13 cellular contexts compared by ENCODE assay signal in genomic region chr12:47218191-47218654, GRCh38.
DNase-seq lines count a peak whose midpoint lies in the region; ATAC-seq, FAIRE-seq and TF ChIP-seq lines count a peak whose summit lies in the region.
"Had no signal": no experiment of that assay in that cellular context is flagged by ENCODE, and none has a peak within 500 bp of the region (broad histone marks: within the 10 kb centered on the region; RNA-seq: fewer than 3 reads in every experiment).

No MANE protein-coding gene starts in this region.

- H3K36me3 Mint-ChIP-seq in activated CD4-positive, alpha-beta memory T cell treated with anti-CD3 and anti-CD28 coated beads for 36 hours = peaks cover 85% of the 10 kb centered on the region
- H3K36me3 Mint-ChIP-seq in natural killer cell = no peaks in the 10 kb centered on the region

- no peak overlapping the region for H4K91ac ChIP-seq in mesenchymal stem cell (ENCODE audit: low read length)

- H3K9me3 ChIP-seq in mesenchymal stem cell (ENCODE audit: control insufficient read depth, low read length) = no peaks in the 10 kb centered on the region

- no peak overlapping the region for H3K23ac ChIP-seq in mesenchymal stem cell (ENCODE audit: low read length in 2 of 2)

- H2BK120ac ChIP-seq in mesenchymal stem cell (ENCODE audit: low read depth, low read length) = no peak overlapping the region

- H3K4me3 Mint-ChIP-seq in activated CD4-positive, alpha-beta memory T cell treated with anti-CD3 and anti-CD28 coated beads for 36 hours = peak overlapping the region; percentile 85
- peak overlapping the region; percentile 96 for H3K4me3 Mint-ChIP-seq in natural killer cell
- H3K4me3 Mint-ChIP-seq: HFFc6 had no signal

- H2BK12ac ChIP-seq in mesenchymal stem cell (ENCODE audit: low read length in 2 of 2) = no peak overlapping the region

- H3K27ac Mint-ChIP-seq in activated CD4-positive, alpha-beta memory T cell treated with anti-CD3 and anti-CD28 coated beads for 36 hours = peak overlapping the region; percentile 96
- H3K27ac Mint-ChIP-seq in natural killer cell = peak overlapping the region; percentile 97 to 99
- H3K27ac Mint-ChIP-seq: HFFc6 had no signal

- H2AK5ac ChIP-seq in mesenchymal stem cell (ENCODE audit: low read length, severe bottlenecking) = no peak overlapping the region

- H3K9ac ChIP-seq in mesenchymal stem cell (ENCODE audit: low read length) = no peak overlapping the region

- H3K79me1 ChIP-seq in mesenchymal stem cell (replicated peaks; ENCODE audit: low read length, poor library complexity, severe bottlenecking) = no peaks in the 10 kb centered on the region

- WGBS in mesenchymal stem cell = 100% methylated on average over 6 of the region's 8 CpGs

- peak overlapping the region in 1 of 2 experiments; percentile 18 for H3K18ac ChIP-seq in mesenchymal stem cell (ENCODE audit: low read depth in 1 of 2, low read length in 2 of 2)

- H3K14ac ChIP-seq in mesenchymal stem cell (ENCODE audit: low read length in 2 of 2) = no peak overlapping the region

- no peaks in the 10 kb centered on the region for H3K27me3 ChIP-seq in mesenchymal stem cell (ENCODE audit: control insufficient read depth in 1 of 2, insufficient read depth in 1 of 2, low read length in 2 of 2)

- intact Hi-C loops in activated CD4-positive, alpha-beta memory T cell treated with anti-CD3 and anti-CD28 coated beads for 36 hours (cut with micrococcal nuclease) = loop anchor here (1.0 to 10.0 kb wide), 7 partner anchors 59 to 1491 kb away; partner anchors contain the start of genes ARID2, RPAP3, SCAF11 and SLC38A2
- intact Hi-C loops in natural killer cell (cut with micrococcal nuclease) = loop anchor here (5.0 to 10.0 kb wide), 5 partner anchors 59 to 951 kb away; partner anchors contain the start of genes HDAC7, SLC38A1 and SLC38A2

- no peak overlapping the region for H2AFZ ChIP-seq in mesenchymal stem cell (ENCODE audit: low read depth, low read length)

- ATAC-seq in HG02678 (IDR thresholded peaks at IDR 0.05; ENCODE audit: unreplicated experiment) = peak; percentile 32
- no peak for ATAC-seq in natural killer cell
- no peak for ATAC-seq in esophagus mucosa
- no peak for ATAC-seq in HG03354 (IDR thresholded peaks at IDR 0.05; ENCODE audit: poor library complexity, severe bottlenecking, unreplicated experiment)

- POLR2A ChIA-PET in activated CD4-positive, alpha-beta memory T cell treated with anti-CD3 and anti-CD28 coated beads for 36 hours (lab: Charles Lee) = interaction anchor here (0.7 to 11.1 kb wide), 13 partner anchors 8 to 201 kb away, joined by 3 to 207 read pairs (median 5); partner anchors contain the start of genes AMIGO2 and PCED1B

- no peak overlapping the region for H2BK5ac ChIP-seq in mesenchymal stem cell (ENCODE audit: low read depth, low read length, poor library complexity, severe bottlenecking)

- no peak overlapping the region for H3K4me3 ChIP-seq in mesenchymal stem cell (ENCODE audit: insufficient read depth in 1 of 2, low read depth in 1 of 2, low read length in 2 of 2)

- no peaks in the 10 kb centered on the region for H3K27me3 Mint-ChIP-seq in activated CD4-positive, alpha-beta memory T cell treated with anti-CD3 and anti-CD28 coated beads for 36 hours
- H3K27me3 Mint-ChIP-seq in natural killer cell (ENCODE audit: low read depth in 2 of 2) = no peaks in the 10 kb centered on the region

- no peak for DNase-seq in GM12892 (ENCODE audit: insufficient read length)
- DNase-seq in activated CD4-positive, alpha-beta memory T cell treated with anti-CD3 and anti-CD28 coated beads for 36 hours = peak; percentile 76
- DNase-seq in natural killer cell = no peak
- DNase-seq in mesenchymal stem cell = no peak
- DNase-seq in HT-29 (ENCODE audit: low spot score) = no peak
- DNase-seq: GDM1, HFFc6, Kasumi-1, kidney glomerular epithelial cell had no signal

- H4K8ac ChIP-seq in mesenchymal stem cell (ENCODE audit: low read length) = no peak overlapping the region

- no peak overlapping the region for H3K27ac ChIP-seq in mesenchymal stem cell (ENCODE audit: low read length, poor library complexity, severe bottlenecking)

- H3K4me1 Mint-ChIP-seq in activated CD4-positive, alpha-beta memory T cell treated with anti-CD3 and anti-CD28 coated beads for 36 hours (ENCODE audit: low read depth) = peaks cover 26% of the 10 kb centered on the region
- peaks cover 73 to 80% of the 10 kb centered on the region in 2 donors for H3K4me1 Mint-ChIP-seq in natural killer cell

- CTCF ChIA-PET in activated CD4-positive, alpha-beta memory T cell treated with anti-CD3 and anti-CD28 coated beads for 36 hours (lab: Charles Lee) = interaction anchor here (0.7 to 3.0 kb wide), 6 partner anchors 11 to 186 kb away, joined by 3 to 12 read pairs (median 3); no protein-coding TSS in a partner anchor

- H3K9me3 Mint-ChIP-seq in activated CD4-positive, alpha-beta memory T cell treated with anti-CD3 and anti-CD28 coated beads for 36 hours = no peaks in the 10 kb centered on the region
- H3K9me3 Mint-ChIP-seq in natural killer cell = no peaks in the 10 kb centered on the region
- H3K9me3 Mint-ChIP-seq: HFFc6 had no signal

- peak overlapping the region in 1 of 2 experiments; percentile 31 for H3K4ac ChIP-seq in mesenchymal stem cell (ENCODE audit: low read depth in 1 of 2, low read length in 2 of 2)

- H3K4me1 ChIP-seq in mesenchymal stem cell (ENCODE audit: control insufficient read depth, insufficient read depth, low read depth, low read length) = peaks cover 2% of the 10 kb centered on the region

- H3K4me2 ChIP-seq in mesenchymal stem cell (ENCODE audit: low read length, poor library complexity, severe bottlenecking) = no peak overlapping the region

- H2BK15ac ChIP-seq in mesenchymal stem cell (ENCODE audit: low read depth, poor library complexity, severe bottlenecking) = no peak overlapping the region

- peak; percentile 17 for FAIRE-seq in GM12892 (lab: Jason Lieb, UNC)
- FAIRE-seq: endometrium had no signal

- no peak for TF ChIP-seq POLR2A in GM12892 (IDR thresholded peaks at IDR 0.05; ENCODE audit: low read depth, low read length)

- TF ChIP-seq CTCF in natural killer cell (IDR thresholded peaks at IDR 0.05) = no peak

- peaks cover 0 to 3% of the 10 kb centered on the region in 2 experiments for H3K36me3 ChIP-seq in mesenchymal stem cell (ENCODE audit: control insufficient read depth in 1 of 2, insufficient read depth in 2 of 2, low read depth in 1 of 2, low read length in 2 of 2)
